14 cellular contexts compared by ENCODE assay signal in genomic region chr14:50095895-50096294, GRCh38. TPM values are rescaled to one million over a fixed set of nuclear protein-coding genes. Genes with fewer than 3 reads are reported as not detected.
DNase-seq lines count a peak whose midpoint lies in the region; ATAC-seq and TF ChIP-seq lines count a peak whose summit lies in the region.
"Had no signal": no experiment of that assay in that cellular context is flagged by ENCODE, and none has a peak within 500 bp of the region (broad histone marks: within the 10 kb centered on the region; RNA-seq: fewer than 3 reads in every experiment).

No MANE protein-coding gene starts in this region.

- no peaks in the 10 kb centered on the region for H3K27me3 ChIP-seq in heart right ventricle
- H3K27me3 ChIP-seq: body of pancreas had no signal

- no peak for TF ChIP-seq CTCF in heart right ventricle (IDR thresholded peaks at IDR 0.05)

- H3K36me3 ChIP-seq in heart right ventricle, result peaks cover 0 to 12% (median 0%) of the 10 kb centered on the region in 9 donors
- H3K36me3 ChIP-seq: thoracic aorta had no signal

- H3K9me3 ChIP-seq in heart right ventricle, result no peaks in the 10 kb centered on the region
- H3K9me3 ChIP-seq: A549, body of pancreas, thoracic aorta had no signal

- H3K27ac Mint-ChIP-seq in activated CD4-positive, alpha-beta T cell treated with anti-CD3 and anti-CD28 coated beads, Interleukin-2, amount 10 ng/mL, durations not matched to agents 7 days and 5 days, result peak overlapping the region; percentile 94
- H3K27ac Mint-ChIP-seq in activated naive CD8-positive, alpha-beta T cell, result peak overlapping the region; percentile 95

- H3K27ac ChIP-seq in heart right ventricle, result peak overlapping the region in 1 of 10 donors; percentile 71
- H3K27ac ChIP-seq: A549, body of pancreas, thoracic aorta had no signal

- H3K4me3 Mint-ChIP-seq in activated CD4-positive, alpha-beta T cell treated with anti-CD3 and anti-CD28 coated beads, Interleukin-2, amount 10 ng/mL, durations not matched to agents 7 days and 5 days, result peak overlapping the region; percentile 65
- peak overlapping the region; percentile 51 for H3K4me3 Mint-ChIP-seq in activated naive CD8-positive, alpha-beta T cell

- ATAC-seq in stimulated activated naive CD8-positive, alpha-beta T cell treated with anti-CD3 and anti-CD28 coated beads, Interleukin-15, Interleukin-2, amounts not matched to agents 100 U/mL and 50 U/mL, for 24 hours, result peak; percentile 35
- ATAC-seq in heart right ventricle, result no peak
- ATAC-seq: A549, body of pancreas had no signal

- CTCF ChIA-PET in activated CD4-positive, alpha-beta T cell treated with anti-CD3 and anti-CD28 coated beads, Interleukin-2, amount 10 ng/mL, durations not matched to agents 7 days and 5 days (lab: Charles Lee), result interaction anchor here (0.7 to 2.2 kb wide), 11 partner anchors 8 to 243 kb away, joined by 3 to 21 read pairs (median 4); partner anchors contain the start of gene NEMF

- H3K27me3 Mint-ChIP-seq in activated CD4-positive, alpha-beta T cell treated with anti-CD3 and anti-CD28 coated beads, Interleukin-2, amount 10 ng/mL, durations not matched to agents 7 days and 5 days, result no peaks in the 10 kb centered on the region
- H3K27me3 Mint-ChIP-seq in activated naive CD8-positive, alpha-beta T cell, result no peaks in the 10 kb centered on the region

- H3K9me3 Mint-ChIP-seq in activated CD4-positive, alpha-beta T cell treated with anti-CD3 and anti-CD28 coated beads, Interleukin-2, amount 10 ng/mL, durations not matched to agents 7 days and 5 days, result peaks cover 2% of the 10 kb centered on the region
- H3K9me3 Mint-ChIP-seq in activated naive CD8-positive, alpha-beta T cell (ENCODE audit: low read depth), result no peaks in the 10 kb centered on the region

- H3K4me1 ChIP-seq in heart right ventricle, result peaks cover 0 to 12% (median 0%) of the 10 kb centered on the region in 9 donors
- H3K4me1 ChIP-seq: A549 had no signal

- no peak overlapping the region for H3K4me3 ChIP-seq in heart right ventricle
- H3K4me3 ChIP-seq: A549, body of pancreas, thoracic aorta had no signal

- peaks cover 82% of the 10 kb centered on the region for H3K4me1 Mint-ChIP-seq in activated CD4-positive, alpha-beta T cell treated with anti-CD3 and anti-CD28 coated beads, Interleukin-2, amount 10 ng/mL, durations not matched to agents 7 days and 5 days
- peaks cover 80% of the 10 kb centered on the region for H3K4me1 Mint-ChIP-seq in activated naive CD8-positive, alpha-beta T cell (ENCODE audit: low read depth)

- POLR2A ChIA-PET in activated CD4-positive, alpha-beta T cell treated with anti-CD3 and anti-CD28 coated beads, Interleukin-2, amount 10 ng/mL, durations not matched to agents 7 days and 5 days (lab: Charles Lee), result interaction anchor here (1.4 kb wide), 1 partner anchor 34 kb away, joined by 5 read pairs; no protein-coding TSS in a partner anchor

- WGBS in heart right ventricle, 2 donors, result 63 to 64% methylated on average over 1 of the region's 1 CpG

- peak; percentile 37 for DNase-seq in activated CD4-positive, alpha-beta T cell treated with anti-CD3 and anti-CD28 coated beads, Interleukin-2, amount 10 ng/mL, durations not matched to agents 7 days and 5 days
- DNase-seq in activated CD4-positive, alpha-beta T cell treated with anti-CD3 and anti-CD28 coated beads, Interleukin-2, amount 50 U/mL, for 48 hours, result no peak
- peak; percentile 55 for DNase-seq in MV-4-11 (lab: John Stamatoyannopoulos, UW)
- DNase-seq in stimulated activated naive CD8-positive, alpha-beta T cell treated with anti-CD3 and anti-CD28 coated beads, Interleukin-15, Interleukin-2, amounts not matched to agents 100 U/mL and 50 U/mL, for 24 hours, result no peak
- DNase-seq in heart right ventricle, result no peak
- no peak for DNase-seq in stimulated activated CD4-positive, alpha-beta T cell treated with anti-CD3 and anti-CD28 coated beads, Interleukin-2, amount 100 ng/mL, for 48 hours
- DNase-seq in AG20443 (ENCODE audit: low spot score), result no peak
- DNase-seq: body of pancreas, foreskin melanocyte, NCI-H187, SHP77 had no signal

- intact Hi-C loops in heart right ventricle (cut with DNase I), result no loop called here

- H3K36me3 Mint-ChIP-seq in activated CD4-positive, alpha-beta T cell treated with anti-CD3 and anti-CD28 coated beads, Interleukin-2, amount 10 ng/mL, durations not matched to agents 7 days and 5 days (ENCODE audit: low read depth), result peaks cover 39% of the 10 kb centered on the region
- H3K36me3 Mint-ChIP-seq in activated naive CD8-positive, alpha-beta T cell, result peaks cover 7% of the 10 kb centered on the region

RNA-seq across cellular contexts. Expression of gene VCPKMT, which starts 20.5 kb away (rescaled TPM):
- total RNA-seq in activated CD4-positive, alpha-beta T cell treated with anti-CD3 and anti-CD28 coated beads, Interleukin-2, amount 10 ng/mL, durations not matched to agents 7 days and 5 days, result 10 to 100 TPM in 1 of 2 experiments, 1 to 10 TPM in 1; 9.8 to 11.3 TPM
- 1 to 10 TPM; 1.9 to 4.7 (median 3.0) TPM for total RNA-seq in heart right ventricle
- 10 to 100 TPM in 1 of 2 donors, 1 to 10 TPM in 1; 3.4 to 28.5 TPM for polyA plus RNA-seq in heart right ventricle

Comparison
In these comparisons a context has a peak if more than half of its experiments do, and no peak if none do; other contexts are left out.
1. DNase-seq: peak in activated CD4-positive, alpha-beta T cell treated with anti-CD3 and anti-CD28 coated beads, Interleukin-2, amount 10 ng/mL, durations not matched to agents 7 days and 5 days (single experiment) and MV-4-11 (single experiment); none in activated CD4-positive, alpha-beta T cell treated with anti-CD3 and anti-CD28 coated beads, Interleukin-2, amount 50 U/mL, for 48 hours (0 of 2), stimulated activated naive CD8-positive, alpha-beta T cell treated with anti-CD3 and anti-CD28 coated beads, Interleukin-15, Interleukin-2, amounts not matched to agents 100 U/mL and 50 U/mL, for 24 hours (single experiment), heart right ventricle (0 of 2), stimulated activated CD4-positive, alpha-beta T cell treated with anti-CD3 and anti-CD28 coated beads, Interleukin-2, amount 100 ng/mL, for 48 hours (0 of 2) and AG20443 (single experiment).